19 cellular contexts compared by ENCODE assay signal in the genomic region with DNA sequence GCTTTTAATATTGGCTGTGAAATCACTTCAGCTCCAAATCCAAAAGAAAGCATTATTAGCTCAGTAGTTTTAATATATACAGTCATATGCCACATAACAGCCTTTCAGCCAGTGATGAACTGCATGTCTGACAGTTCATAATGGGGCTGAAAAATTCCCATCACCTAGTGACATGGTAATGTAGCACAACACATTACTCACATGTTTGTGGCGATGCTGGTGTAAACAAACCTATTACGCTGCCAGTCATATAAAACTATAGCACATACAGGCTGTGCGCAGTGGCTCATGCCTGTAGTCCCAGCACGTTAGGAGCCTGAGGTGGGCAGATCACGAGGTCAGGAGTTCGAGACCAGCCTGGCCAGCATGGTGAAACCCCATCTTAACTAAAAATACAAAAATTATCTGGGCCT.
DNase-seq lines count a peak whose midpoint lies in the region; ATAC-seq, FAIRE-seq and TF ChIP-seq lines count a peak whose summit lies in the region.
"Had no signal": no experiment of that assay in that cellular context is flagged by ENCODE, and none has a peak within 500 bp of the region (broad histone marks: within the 10 kb centered on the region; RNA-seq: fewer than 3 reads in every experiment).

No MANE protein-coding gene starts in this region.

- H3K27ac Mint-ChIP-seq in dendritic cell treated with granulocyte-macrophage colony-stimulating factor and Interleukin-4, amounts not matched to agents 40 ng/mL and 50 ng/mL, for 4 days, result peak overlapping the region; percentile 69
- no peak overlapping the region for H3K27ac Mint-ChIP-seq in WTC11
- H3K27ac Mint-ChIP-seq: stimulated activated memory B cell treated with anti-CD40 and anti-IgM and Interleukin-4, amounts not matched to agents 10 μg/mL and 1 μg/mL and 100 μg/mL, for 72 hours; type B pancreatic cell had no signal

- TF ChIP-seq EP300 in A549 (IDR thresholded peaks at IDR 0.05), result no peak

- peaks cover 0 to 10% (median 5%) of the 10 kb centered on the region in 11 experiments; a peak in 5 of 22 replicates for H3K36me3 ChIP-seq in BLaER1 treated with 17β-estradiol and CSF1 and Interleukin-3, amounts not matched to agents 10 nM and 100 nM
- H3K36me3 ChIP-seq: colonic mucosa, left lung had no signal

- no peaks in the 10 kb centered on the region for H4K20me1 ChIP-seq in BLaER1 treated with 17β-estradiol and CSF1 and Interleukin-3, amounts not matched to agents 10 nM and 100 nM

- intact Hi-C loops in dendritic cell treated with granulocyte-macrophage colony-stimulating factor and Interleukin-4, amounts not matched to agents 40 ng/mL and 50 ng/mL, for 4 days (cut with micrococcal nuclease), result no loop called here

- H3K27ac ChIP-seq in A549, result peak overlapping the region; percentile 86 to 92
- peak overlapping the region in 8 of 11 experiments; percentile 12 to 98 (median 62); a peak in 13 of 22 replicates for H3K27ac ChIP-seq in BLaER1 treated with 17β-estradiol and CSF1 and Interleukin-3, amounts not matched to agents 10 nM and 100 nM
- H3K27ac ChIP-seq: C4-2B, colonic mucosa, epithelial cell of prostate, HL-60 had no signal

- TF ChIP-seq CTCF in A549 (IDR thresholded peaks at IDR 0.05) (no peak), WTC11 (IDR thresholded peaks at IDR 0.05) (no peak), GM13976 (IDR thresholded peaks at IDR 0.05; ENCODE audit: borderline replicate concordance, control extremely low read depth, extremely low read depth, insufficient read depth, missing control alignments) (no peak)

- H3K27me3 Mint-ChIP-seq in dendritic cell treated with granulocyte-macrophage colony-stimulating factor and Interleukin-4, amounts not matched to agents 40 ng/mL and 50 ng/mL, for 4 days, result no peaks in the 10 kb centered on the region
- no peaks in the 10 kb centered on the region for H3K27me3 Mint-ChIP-seq in WTC11 (ENCODE audit: low read depth)
- H3K27me3 Mint-ChIP-seq: stimulated activated memory B cell treated with anti-CD40 and anti-IgM and Interleukin-4, amounts not matched to agents 10 μg/mL and 1 μg/mL and 100 μg/mL, for 72 hours; type B pancreatic cell had no signal

- H3K4me2 ChIP-seq in A549, result no peak overlapping the region
- peak overlapping the region in 5 of 11 experiments; percentile 19 to 62 (median 61); a peak in 7 of 22 replicates for H3K4me2 ChIP-seq in BLaER1 treated with 17β-estradiol and CSF1 and Interleukin-3, amounts not matched to agents 10 nM and 100 nM

- peak; percentile 37 to 59; a peak in 3 of 6 replicates for ATAC-seq in A549
- ATAC-seq in WTC11, result no peak
- ATAC-seq: left lung; stimulated activated memory B cell treated with anti-CD40 and anti-IgM and Interleukin-4, amounts not matched to agents 10 μg/mL and 1 μg/mL and 100 μg/mL, for 72 hours had no signal

- no peak for TF ChIP-seq RAD21 in A549 (conservative IDR thresholded peaks at IDR 0.05 in 1 of 2, IDR thresholded peaks at IDR 0.05 in 1 of 2)

- no peaks in the 10 kb centered on the region for H3K9me3 ChIP-seq in A549
- H3K9me3 ChIP-seq in BLaER1 treated with 17β-estradiol and CSF1 and Interleukin-3, amounts not matched to agents 10 nM and 100 nM (replicated peaks in 1 of 11), result no peaks in the 10 kb centered on the region
- H3K9me3 ChIP-seq: colonic mucosa, left lung had no signal

- CTCF ChIA-PET in A549 (lab: Yijun Ruan, JAX), result interaction anchor here (0.6 to 3.1 kb wide), 2 partner anchors 49 to 59 kb away, joined by 3 to 10 read pairs; no protein-coding TSS in a partner anchor
- CTCF ChIA-PET in WTC11 (lab: Charles Lee), result no interaction called here

- WGBS in A549 (ENCODE audit: missing lambda C conversion rate), result 71% methylated on average over 6 of the region's 6 CpGs

- H3K9ac ChIP-seq in BLaER1 treated with 17β-estradiol and CSF1 and Interleukin-3, amounts not matched to agents 10 nM and 100 nM, result peak overlapping the region in 4 of 11 experiments; percentile 9 to 29 (median 24); a peak in 4 of 22 replicates

- H3K4me3 ChIP-seq in A549, result no peak overlapping the region
- H3K4me3 ChIP-seq in BLaER1 treated with 17β-estradiol and CSF1 and Interleukin-3, amounts not matched to agents 10 nM and 100 nM, result no peak overlapping the region
- H3K4me3 ChIP-seq: colonic mucosa, left lung had no signal

- peaks cover 27% of the 10 kb centered on the region for H3K4me1 Mint-ChIP-seq in dendritic cell treated with granulocyte-macrophage colony-stimulating factor and Interleukin-4, amounts not matched to agents 40 ng/mL and 50 ng/mL, for 4 days (ENCODE audit: low read depth)
- H3K4me1 Mint-ChIP-seq in WTC11, result no peaks in the 10 kb centered on the region

- POLR2A ChIA-PET in A549 (lab: Yijun Ruan, JAX) (interaction anchor here (0.6 to 1.0 kb wide), 3 partner anchors 37 to 45 kb away, joined by 4 to 15 read pairs (median 9); no protein-coding TSS in a partner anchor), WTC11 (lab: Charles Lee) (no interaction called here)

- FAIRE-seq in A549 (lab: Jason Lieb, UNC), result peak; percentile 49

- no peaks in the 10 kb centered on the region for H3K27me3 ChIP-seq in BLaER1 treated with 17β-estradiol and CSF1 and Interleukin-3, amounts not matched to agents 10 nM and 100 nM
- H3K27me3 ChIP-seq: colonic mucosa, left lung had no signal

- in situ Hi-C loops in G401 (cut with HindIII; ENCODE audit: low sequenced_read_pairs) (no loop called here), GM13976 (cut with MboI; ENCODE audit: low sequenced_read_pairs, unreplicated experiment) (no loop called here)

- peaks cover 17% of the 10 kb centered on the region for H3K36me3 Mint-ChIP-seq in dendritic cell treated with granulocyte-macrophage colony-stimulating factor and Interleukin-4, amounts not matched to agents 40 ng/mL and 50 ng/mL, for 4 days (ENCODE audit: low read depth)
- no peaks in the 10 kb centered on the region for H3K36me3 Mint-ChIP-seq in WTC11

- H3K9me3 Mint-ChIP-seq in dendritic cell treated with granulocyte-macrophage colony-stimulating factor and Interleukin-4, amounts not matched to agents 40 ng/mL and 50 ng/mL, for 4 days, result peaks cover 8% of the 10 kb centered on the region
- no peaks in the 10 kb centered on the region for H3K9me3 Mint-ChIP-seq in WTC11
- H3K9me3 Mint-ChIP-seq: stimulated activated memory B cell treated with anti-CD40 and anti-IgM and Interleukin-4, amounts not matched to agents 10 μg/mL and 1 μg/mL and 100 μg/mL, for 72 hours; type B pancreatic cell had no signal

- H3K4me3 Mint-ChIP-seq in dendritic cell treated with granulocyte-macrophage colony-stimulating factor and Interleukin-4, amounts not matched to agents 40 ng/mL and 50 ng/mL, for 4 days, result no peak overlapping the region
- H3K4me3 Mint-ChIP-seq in WTC11, result no peak overlapping the region
- H3K4me3 Mint-ChIP-seq: stimulated activated memory B cell treated with anti-CD40 and anti-IgM and Interleukin-4, amounts not matched to agents 10 μg/mL and 1 μg/mL and 100 μg/mL, for 72 hours; type B pancreatic cell had no signal

- DNase-seq in A549 (ENCODE audit: low read depth in 1 of 2, low spot score in 1 of 2), result peak in 1 of 2 experiments; percentile 85
- peak; percentile 74 for DNase-seq in M059J (ENCODE audit: low read depth)
- DNase-seq in WTC11 (ENCODE audit: low spot score), result no peak
- no peak for DNase-seq in G401 (ENCODE audit: low spot score)
- DNase-seq in GM13976 (ENCODE audit: low spot score), result no peak
- DNase-seq: activated CD4-positive, alpha-beta T cell treated with anti-CD3 and anti-CD28 coated beads for 1 hour; aorta; colonic mucosa; KBM-7; left lung; NCI-H2171; NCI-H82 had no signal

- H3K4me1 ChIP-seq in A549, result peaks cover 81% of the 10 kb centered on the region
- H3K4me1 ChIP-seq in BLaER1 treated with 17β-estradiol and CSF1 and Interleukin-3, amounts not matched to agents 10 nM and 100 nM, result peaks cover 7 to 96% (median 64%) of the 10 kb centered on the region in 10 experiments; a peak in 18 of 20 replicates

- no peak for TF ChIP-seq POLR2A in A549 (IDR thresholded peaks at IDR 0.05; ENCODE audit: low read length)

TF ChIP-seq in A549, 52 proteins besides CTCF, POLR2A, EP300 and RAD21 (continues in another document):
- TF ChIP-seq, protein P1, sequence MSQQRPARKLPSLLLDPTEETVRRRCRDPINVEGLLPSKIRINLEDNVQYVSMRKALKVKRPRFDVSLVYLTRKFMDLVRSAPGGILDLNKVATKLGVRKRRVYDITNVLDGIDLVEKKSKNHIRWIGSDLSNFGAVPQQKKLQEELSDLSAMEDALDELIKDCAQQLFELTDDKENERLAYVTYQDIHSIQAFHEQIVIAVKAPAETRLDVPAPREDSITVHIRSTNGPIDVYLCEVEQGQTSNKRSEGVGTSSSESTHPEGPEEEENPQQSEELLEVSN (IDR thresholded peaks at IDR 0.05; ENCODE audit: borderline replicate concordance, low read depth), result no peak
- TF ChIP-seq HDAC2 (IDR thresholded peaks at IDR 0.05) (no peak), FOSB (CRISPR knock-in tag; IDR thresholded peaks at IDR 0.05) (no peak; the same call in 1 of the 2 replicates), JUNB (IDR thresholded peaks at IDR 0.05) (no peak)

TF ChIP-seq in WTC11, 78 proteins besides CTCF, POLR2A, EP300 and RAD21:
- TF ChIP-seq JAZF1 (CRISPR knock-in tag; IDR thresholded peaks at IDR 0.05) (no peak), ATF1 (CRISPR knock-in tag; IDR thresholded peaks at IDR 0.05) (no peak), TEAD1 (CRISPR knock-in tag; IDR thresholded peaks at IDR 0.05) (no peak), EMX1 (CRISPR knock-in tag; IDR thresholded peaks at IDR 0.05) (no peak)
- TF ChIP-seq, protein P2, sequence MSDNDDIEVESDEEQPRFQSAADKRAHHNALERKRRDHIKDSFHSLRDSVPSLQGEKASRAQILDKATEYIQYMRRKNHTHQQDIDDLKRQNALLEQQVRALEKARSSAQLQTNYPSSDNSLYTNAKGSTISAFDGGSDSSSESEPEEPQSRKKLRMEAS (CRISPR knock-in tag; IDR thresholded peaks at IDR 0.05), result no peak
- TF ChIP-seq, protein P3, sequence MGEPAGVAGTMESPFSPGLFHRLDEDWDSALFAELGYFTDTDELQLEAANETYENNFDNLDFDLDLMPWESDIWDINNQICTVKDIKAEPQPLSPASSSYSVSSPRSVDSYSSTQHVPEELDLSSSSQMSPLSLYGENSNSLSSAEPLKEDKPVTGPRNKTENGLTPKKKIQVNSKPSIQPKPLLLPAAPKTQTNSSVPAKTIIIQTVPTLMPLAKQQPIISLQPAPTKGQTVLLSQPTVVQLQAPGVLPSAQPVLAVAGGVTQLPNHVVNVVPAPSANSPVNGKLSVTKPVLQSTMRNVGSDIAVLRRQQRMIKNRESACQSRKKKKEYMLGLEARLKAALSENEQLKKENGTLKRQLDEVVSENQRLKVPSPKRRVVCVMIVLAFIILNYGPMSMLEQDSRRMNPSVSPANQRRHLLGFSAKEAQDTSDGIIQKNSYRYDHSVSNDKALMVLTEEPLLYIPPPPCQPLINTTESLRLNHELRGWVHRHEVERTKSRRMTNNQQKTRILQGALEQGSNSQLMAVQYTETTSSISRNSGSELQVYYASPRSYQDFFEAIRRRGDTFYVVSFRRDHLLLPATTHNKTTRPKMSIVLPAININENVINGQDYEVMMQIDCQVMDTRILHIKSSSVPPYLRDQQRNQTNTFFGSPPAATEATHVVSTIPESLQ (CRISPR knock-in tag; IDR thresholded peaks at IDR 0.05), result no peak
